13 cellular contexts compared by ENCODE assay signal in genomic region chr16:30474062-30474452, GRCh38. TPM values are rescaled to one million over a fixed set of nuclear protein-coding genes. Genes with fewer than 3 reads are reported as not detected.
A peak's percentile ranks its signal among the peaks of the same experiment; 100 is the strongest.
DNase-seq lines count a peak whose midpoint lies in the region; ATAC-seq, FAIRE-seq and TF ChIP-seq lines count a peak whose summit lies in the region.
"Had no signal": no experiment of that assay in that cellular context is flagged by ENCODE, and none has a peak within 500 bp of the region (broad histone marks: within the 10 kb centered on the region; RNA-seq: fewer than 3 reads in every experiment).

No MANE protein-coding gene starts in this region.

- peaks cover 55% of the 10 kb centered on the region for H3K36me3 Mint-ChIP-seq in activated CD8-positive, alpha-beta T cell treated with anti-CD3 and anti-CD28 coated beads, Interleukin-2, amount 10 ng/mL, durations not matched to agents 7 days and 5 days (ENCODE audit: low read depth)
- peaks cover 16% of the 10 kb centered on the region for H3K36me3 Mint-ChIP-seq in memory B cell

- POLR2A ChIA-PET in HepG2 (lab: Yijun Ruan, JAX) (no interaction called here), HEK293T (lab: Yijun Ruan, JAX) (interaction anchor here (0.8 kb wide), 1 partner anchor 29 kb away, joined by 4 read pairs; the partner anchor contains the start of gene SEPHS2)
- POLR2A ChIA-PET in activated CD8-positive, alpha-beta T cell treated with anti-CD3 and anti-CD28 coated beads, Interleukin-2, amount 10 ng/mL, durations not matched to agents 7 days and 5 days (lab: Charles Lee), result interaction anchor here (0.7 to 7.7 kb wide), 18 partner anchors 9 to 220 kb away, joined by 3 to 206 read pairs (median 5); partner anchors contain the start of genes DCTPP1, SEPHS2, SEPTIN1 and ZNF689

- H3K9me3 Mint-ChIP-seq in activated CD8-positive, alpha-beta T cell treated with anti-CD3 and anti-CD28 coated beads, Interleukin-2, amount 10 ng/mL, durations not matched to agents 7 days and 5 days (ENCODE audit: insufficient read depth), result no peaks in the 10 kb centered on the region
- H3K9me3 Mint-ChIP-seq in memory B cell, result no peaks in the 10 kb centered on the region

- no peak for FAIRE-seq in HepG2 (lab: Jason Lieb, UNC)
- FAIRE-seq: G401.6 had no signal

- peaks cover 68% of the 10 kb centered on the region for H3K4me1 Mint-ChIP-seq in activated CD8-positive, alpha-beta T cell treated with anti-CD3 and anti-CD28 coated beads, Interleukin-2, amount 10 ng/mL, durations not matched to agents 7 days and 5 days (ENCODE audit: low read depth)
- peaks cover 48% of the 10 kb centered on the region for H3K4me1 Mint-ChIP-seq in memory B cell

- 78% methylated on average over 36 of the region's 36 CpGs for WGBS in HepG2 (ENCODE audit: low lambda C conversion rate)
- 71% methylated on average over 18 of the region's 36 CpGs for WGBS in right lobe of liver (ENCODE audit: insufficient coverage, low coverage, low lambda C conversion rate, missing lambda C conversion rate)

- H3K9me3 ChIP-seq in HepG2 (ENCODE audit: low read length) (no peaks in the 10 kb centered on the region), right lobe of liver (no peaks in the 10 kb centered on the region), upper lobe of right lung (no peaks in the 10 kb centered on the region)

- CTCF ChIA-PET in HepG2 (lab: Yijun Ruan, JAX; ENCODE audit: low intra/inter-chr PET ratio, low total read pairs) (no interaction called here), HEK293T (lab: Yijun Ruan, JAX) (no interaction called here)
- CTCF ChIA-PET in activated CD8-positive, alpha-beta T cell treated with anti-CD3 and anti-CD28 coated beads, Interleukin-2, amount 10 ng/mL, durations not matched to agents 7 days and 5 days (lab: Charles Lee), result interaction anchor here (0.6 to 10.5 kb wide), 6 partner anchors 9 to 110 kb away, joined by 3 to 139 read pairs (median 42); partner anchors contain the start of genes DCTPP1 and SEPHS2

- no peak for TF ChIP-seq RAD21 in HepG2 (CRISPR knock-in tag; IDR thresholded peaks at IDR 0.05)

- TF ChIP-seq EP300 in HepG2 (IDR thresholded peaks at IDR 0.05; ENCODE audit: low read depth in 2 of 2, low read length in 2 of 2), result no peak
- TF ChIP-seq EP300 in HepG2 (CRISPR knock-in tag; IDR thresholded peaks at IDR 0.05; ENCODE audit: borderline replicate concordance), result no peak

- H3K4me3 ChIP-seq in HepG2 (replicated peaks in 1 of 3; ENCODE audit: insufficient read depth in 1 of 3, low read depth in 2 of 3, low read length in 3 of 3), result no peak overlapping the region
- H3K4me3 ChIP-seq in right lobe of liver, result peak overlapping the region in 1 of 3 donors; percentile 19
- peak overlapping the region; percentile 45 for H3K4me3 ChIP-seq in upper lobe of right lung

- peak overlapping the region; percentile 98 for H3K4me3 Mint-ChIP-seq in activated CD8-positive, alpha-beta T cell treated with anti-CD3 and anti-CD28 coated beads, Interleukin-2, amount 10 ng/mL, durations not matched to agents 7 days and 5 days
- peak overlapping the region; percentile 93 for H3K4me3 Mint-ChIP-seq in memory B cell

- no peak for TF ChIP-seq POLR2A in HepG2 (IDR thresholded peaks at IDR 0.05; ENCODE audit: insufficient read depth in 1 of 2, low read depth in 2 of 2, low read length in 2 of 2)
- no peak for TF ChIP-seq POLR2A in right lobe of liver (IDR thresholded peaks at IDR 0.05)

- H3K36me3 ChIP-seq in HepG2 (replicated peaks in 1 of 2; ENCODE audit: control insufficient read depth in 1 of 2, insufficient read depth in 2 of 2, low read length in 2 of 2), result no peaks in the 10 kb centered on the region
- H3K36me3 ChIP-seq in right lobe of liver, result no peaks in the 10 kb centered on the region
- H3K36me3 ChIP-seq in upper lobe of right lung, result no peaks in the 10 kb centered on the region

- peak overlapping the region; percentile 95 for H3K27ac Mint-ChIP-seq in activated CD8-positive, alpha-beta T cell treated with anti-CD3 and anti-CD28 coated beads, Interleukin-2, amount 10 ng/mL, durations not matched to agents 7 days and 5 days
- peak overlapping the region; percentile 94 for H3K27ac Mint-ChIP-seq in memory B cell

- H4K20me1 ChIP-seq in HepG2 (ENCODE audit: insufficient read depth, low read length), result no peaks in the 10 kb centered on the region

- TF ChIP-seq CTCF in HepG2 (CRISPR knock-in tag; IDR thresholded peaks at IDR 0.05) (no peak), right lobe of liver (IDR thresholded peaks at IDR 0.05) (no peak), upper lobe of right lung (IDR thresholded peaks at IDR 0.05) (no peak)

- intact Hi-C loops in HepG2 (cut with micrococcal nuclease; ENCODE audit: unreplicated experiment) (no loop called here), right lobe of liver (cut with DNase I) (no loop called here), upper lobe of right lung (cut with DNase I) (no loop called here)

- H3K4me1 ChIP-seq in HepG2 (ENCODE audit: insufficient read depth, low read length) (peaks cover 50% of the 10 kb centered on the region), right lobe of liver (peaks cover 0 to 11% (median 0%) of the 10 kb centered on the region in 4 donors), upper lobe of right lung (peaks cover 7% of the 10 kb centered on the region)

- no peak overlapping the region for H3K9ac ChIP-seq in HepG2 (ENCODE audit: insufficient read depth, low read depth, low read length)

- H3K27me3 Mint-ChIP-seq in activated CD8-positive, alpha-beta T cell treated with anti-CD3 and anti-CD28 coated beads, Interleukin-2, amount 10 ng/mL, durations not matched to agents 7 days and 5 days (ENCODE audit: low read depth), result no peaks in the 10 kb centered on the region
- H3K27me3 Mint-ChIP-seq in memory B cell, result no peaks in the 10 kb centered on the region

- BruUV-seq in HepG2 (replicated peaks; lab: Mats Ljungman, UMichigan), result no TSS peak

- H3K79me2 ChIP-seq in HepG2 (ENCODE audit: insufficient read depth, low read length), result no peaks in the 10 kb centered on the region

- no peak overlapping the region for H2AFZ ChIP-seq in HepG2 (ENCODE audit: low read length)

- H3K27ac ChIP-seq in HepG2 (ENCODE audit: extremely low read length, insufficient read depth, low read length), result no peak overlapping the region
- peak overlapping the region in 1 of 3 donors; percentile 63 for H3K27ac ChIP-seq in right lobe of liver
- peak overlapping the region; percentile 66 for H3K27ac ChIP-seq in upper lobe of right lung

- ATAC-seq in HepG2, result peak; percentile 12; the same call in 1 of the 3 replicates
- ATAC-seq in right lobe of liver, result no peak
- ATAC-seq in activated CD8-positive, alpha-beta T cell treated with anti-CD3 and anti-CD28 coated beads, Interleukin-2, amount 10 ng/mL, durations not matched to agents 7 days and 5 days, result no peak
- no peak for ATAC-seq in memory B cell (ENCODE audit: low read depth)
- ATAC-seq in upper lobe of right lung, result no peak
- ATAC-seq in HG02852 (IDR thresholded peaks at IDR 0.05; ENCODE audit: unreplicated experiment), result no peak

- H3K27me3 ChIP-seq in HepG2 (ENCODE audit: control insufficient read depth in 1 of 2, insufficient read depth in 2 of 2, low read length in 2 of 2) (peaks cover 3 to 18% of the 10 kb centered on the region in 2 experiments; a peak in 3 of 5 replicates), right lobe of liver (no peaks in the 10 kb centered on the region), upper lobe of right lung (peaks cover 9% of the 10 kb centered on the region)

- in situ Hi-C loops in HepG2 (cut with HindIII; ENCODE audit: extremely low pct_ligation_motif_present, low pct_unique_long_range_greater_than_20kb), result no loop called here

- H3K4me2 ChIP-seq in HepG2 (ENCODE audit: low read depth, low read length), result no peak overlapping the region

- DNase-seq in HepG2 (ENCODE audit: low spot score) (no peak), right lobe of liver (no peak), memory B cell (ENCODE audit: low spot score in 2 of 2) (no peak), upper lobe of right lung (no peak), HEK293T (ENCODE audit: extremely low spot score) (no peak), NCI-H2029 treated with DMSO at 0.1 percent for 48 hours (lab: John Stamatoyannopoulos, UW) (no peak)
- DNase-seq in activated CD8-positive, alpha-beta T cell treated with anti-CD3 and anti-CD28 coated beads, Interleukin-2, amount 10 ng/mL, durations not matched to agents 7 days and 5 days, result no peak
- DNase-seq: NCI-H2107, OCI-M1 had no signal

RNA-seq across cellular contexts. Expression of gene ITGAL, which starts 1.5 kb away (rescaled TPM):
- total RNA-seq in HepG2 (2016; rRNA removed; fragmentation: Illumina TruSeq; extraction: Trizol) (0.51 and 0.86 TPM in 2 replicates), right lobe of liver (10 to 100 TPM in 4 of 6 experiments, 1 to 10 TPM in 2; 7.3 to 12.4 (median 10.2) TPM), upper lobe of right lung (62.8 TPM)
- total RNA-seq in HepG2 (2016; cell fraction: cytosol; rRNA removed; fragmentation: Illumina TruSeq; extraction: Trizol; ENCODE audit: low read depth), result not detected in 2 replicates
- 0.64 and 0.87 TPM in 2 replicates for total RNA-seq in HepG2 (2016; cell fraction: insoluble cytoplasmic fraction; rRNA removed; fragmentation: Illumina TruSeq; extraction: Trizol)
- total RNA-seq in HepG2 (2016; cell fraction: membrane; rRNA removed; fragmentation: Illumina TruSeq; extraction: Trizol), result 0.07 and 0.37 TPM in 2 replicates
- 0.25 and 0.41 TPM in 2 replicates for total RNA-seq in HepG2 (2016; cell fraction: nucleus; rRNA removed; fragmentation: Illumina TruSeq; extraction: Trizol)
- 1.2 TPM in 2 replicates for polyA plus RNA-seq in HepG2 (2011; rRNA removed)
- polyA plus RNA-seq in HepG2 (2011; cell fraction: cytosol; rRNA removed), result 0.68 and 0.87 TPM in 2 replicates
- polyA plus RNA-seq in HepG2 (2011; cell fraction: nucleus; rRNA removed), result 2.5 and 3.3 TPM in 2 replicates
- 1.2 and 4.8 TPM in 2 replicates for polyA plus RNA-seq in HepG2 (2012)
- polyA plus RNA-seq in HepG2 (2016; cell fraction: cytosol; fragmentation: Illumina TruSeq; extraction: Trizol; ENCODE audit: low read depth), result not detected in 2 replicates
- polyA plus RNA-seq in HepG2 (2016; cell fraction: insoluble cytoplasmic fraction; fragmentation: Illumina TruSeq; extraction: Trizol; ENCODE audit: low read depth), result 0.24 and 0.47 TPM in 2 replicates
- polyA plus RNA-seq in HepG2 (2016; cell fraction: membrane; fragmentation: Illumina TruSeq; extraction: Trizol; ENCODE audit: low read depth), result 0.11 and 0.35 TPM in 2 replicates
- polyA plus RNA-seq in HepG2 (2016; cell fraction: nucleus; fragmentation: Illumina TruSeq; extraction: Trizol; ENCODE audit: insufficient read depth, low read depth), result 0.37 and 0.96 TPM in 2 replicates
- 0.16 and 1.6 TPM in 2 replicates for polyA minus RNA-seq in HepG2 (2011; rRNA and poly(A)+ RNA removed; ENCODE audit: low replicate concordance)
- polyA minus RNA-seq in HepG2 (2011; cell fraction: cytosol; rRNA and poly(A)+ RNA removed), result 0.40 and 1.1 TPM in 2 replicates
- polyA minus RNA-seq in HepG2 (2011; cell fraction: nucleus; rRNA and poly(A)+ RNA removed), result 1.4 and 3.9 TPM in 2 replicates
- total RNA-seq in activated CD8-positive, alpha-beta T cell treated with anti-CD3 and anti-CD28 coated beads, Interleukin-2, amount 10 ng/mL, durations not matched to agents 7 days and 5 days, result 100 to 1,000 TPM; 458 to 471 TPM
- total RNA-seq: LHCN-M2, osteocyte had no signal

RNA-seq across cellular contexts. Expression of gene SEPHS2, which starts 28.4 kb away (rescaled TPM):
- 20.7 and 56.3 TPM in 2 replicates for total RNA-seq in HepG2 (2016; rRNA removed; fragmentation: Illumina TruSeq; extraction: Trizol)
- total RNA-seq in HepG2 (2016; cell fraction: cytosol; rRNA removed; fragmentation: Illumina TruSeq; extraction: Trizol; ENCODE audit: low read depth), result 5.7 and 7.2 TPM in 2 replicates
- total RNA-seq in HepG2 (2016; cell fraction: insoluble cytoplasmic fraction; rRNA removed; fragmentation: Illumina TruSeq; extraction: Trizol), result 20.6 and 53.3 TPM in 2 replicates
- 32.0 TPM in 2 replicates for total RNA-seq in HepG2 (2016; cell fraction: membrane; rRNA removed; fragmentation: Illumina TruSeq; extraction: Trizol)
- total RNA-seq in HepG2 (2016; cell fraction: nucleus; rRNA removed; fragmentation: Illumina TruSeq; extraction: Trizol), result 20.1 and 22.8 TPM in 2 replicates
- 127 and 128 TPM in 2 replicates for polyA plus RNA-seq in HepG2 (2011; rRNA removed)
- 115 and 145 TPM in 2 replicates for polyA plus RNA-seq in HepG2 (2011; cell fraction: cytosol; rRNA removed)
- 36.6 and 44.5 TPM in 2 replicates for polyA plus RNA-seq in HepG2 (2011; cell fraction: nucleus; rRNA removed)
- polyA plus RNA-seq in HepG2 (2012), result 130 and 170 TPM in 2 replicates
- 14.0 and 14.5 TPM in 2 replicates for polyA plus RNA-seq in HepG2 (2016; cell fraction: cytosol; fragmentation: Illumina TruSeq; extraction: Trizol; ENCODE audit: low read depth)
- 225 and 237 TPM in 2 replicates for polyA plus RNA-seq in HepG2 (2016; cell fraction: insoluble cytoplasmic fraction; fragmentation: Illumina TruSeq; extraction: Trizol; ENCODE audit: low read depth)
- polyA plus RNA-seq in HepG2 (2016; cell fraction: membrane; fragmentation: Illumina TruSeq; extraction: Trizol; ENCODE audit: low read depth), result 54.8 and 58.5 TPM in 2 replicates
- 101 TPM in 2 replicates for polyA plus RNA-seq in HepG2 (2016; cell fraction: nucleus; fragmentation: Illumina TruSeq; extraction: Trizol; ENCODE audit: insufficient read depth, low read depth)
- 28.5 and 84.7 TPM in 2 replicates for polyA minus RNA-seq in HepG2 (2011; rRNA and poly(A)+ RNA removed; ENCODE audit: low replicate concordance)
- polyA minus RNA-seq in HepG2 (2011; cell fraction: cytosol; rRNA and poly(A)+ RNA removed), result 65.0 and 74.5 TPM in 2 replicates
- 38.4 and 44.4 TPM in 2 replicates for polyA minus RNA-seq in HepG2 (2011; cell fraction: nucleus; rRNA and poly(A)+ RNA removed)
- total RNA-seq in right lobe of liver, result 100 to 1,000 TPM; 157 to 228 (median 205) TPM
- total RNA-seq in activated CD8-positive, alpha-beta T cell treated with anti-CD3 and anti-CD28 coated beads, Interleukin-2, amount 10 ng/mL, durations not matched to agents 7 days and 5 days, result 10 to 100 TPM; 64.6 to 68.7 TPM
- total RNA-seq in upper lobe of right lung, result 54.9 TPM

RNA-seq across cellular contexts. Expression of gene DCTPP1, which starts 44.2 kb away (rescaled TPM):
- 74.4 and 105 TPM in 2 replicates for total RNA-seq in HepG2 (2016; rRNA removed; fragmentation: Illumina TruSeq; extraction: Trizol)
- 44.2 and 47.1 TPM in 2 replicates for total RNA-seq in HepG2 (2016; cell fraction: cytosol; rRNA removed; fragmentation: Illumina TruSeq; extraction: Trizol; ENCODE audit: low read depth)
- total RNA-seq in HepG2 (2016; cell fraction: insoluble cytoplasmic fraction; rRNA removed; fragmentation: Illumina TruSeq; extraction: Trizol), result 74.5 and 96.6 TPM in 2 replicates
- total RNA-seq in HepG2 (2016; cell fraction: membrane; rRNA removed; fragmentation: Illumina TruSeq; extraction: Trizol), result 77.2 and 80.8 TPM in 2 replicates
- total RNA-seq in HepG2 (2016; cell fraction: nucleus; rRNA removed; fragmentation: Illumina TruSeq; extraction: Trizol), result 30.8 and 32.7 TPM in 2 replicates
- polyA plus RNA-seq in HepG2 (2011; rRNA removed), result 52.9 and 54.8 TPM in 2 replicates
- polyA plus RNA-seq in HepG2 (2011; cell fraction: cytosol; rRNA removed), result 58.6 and 70.5 TPM in 2 replicates
- polyA plus RNA-seq in HepG2 (2011; cell fraction: nucleus; rRNA removed), result 16.9 and 17.1 TPM in 2 replicates
- polyA plus RNA-seq in HepG2 (2012), result 49.0 and 54.0 TPM in 2 replicates
- polyA plus RNA-seq in HepG2 (2016; cell fraction: cytosol; fragmentation: Illumina TruSeq; extraction: Trizol; ENCODE audit: low read depth), result 63.8 and 69.5 TPM in 2 replicates
- polyA plus RNA-seq in HepG2 (2016; cell fraction: insoluble cytoplasmic fraction; fragmentation: Illumina TruSeq; extraction: Trizol; ENCODE audit: low read depth), result 138 and 146 TPM in 2 replicates
- polyA plus RNA-seq in HepG2 (2016; cell fraction: membrane; fragmentation: Illumina TruSeq; extraction: Trizol; ENCODE audit: low read depth), result 69.5 and 71.6 TPM in 2 replicates
- 49.9 and 56.9 TPM in 2 replicates for polyA plus RNA-seq in HepG2 (2016; cell fraction: nucleus; fragmentation: Illumina TruSeq; extraction: Trizol; ENCODE audit: insufficient read depth, low read depth)
- 36.0 and 50.1 TPM in 2 replicates for polyA minus RNA-seq in HepG2 (2011; rRNA and poly(A)+ RNA removed; ENCODE audit: low replicate concordance)
- 16.2 and 24.3 TPM in 2 replicates for polyA minus RNA-seq in HepG2 (2011; cell fraction: cytosol; rRNA and poly(A)+ RNA removed)
- 5.3 and 7.0 TPM in 2 replicates for polyA minus RNA-seq in HepG2 (2011; cell fraction: nucleus; rRNA and poly(A)+ RNA removed)
- total RNA-seq in right lobe of liver, result 10 to 100 TPM; 10.0 to 17.9 (median 13.9) TPM
- 10 to 100 TPM; 87.3 to 92.8 TPM for total RNA-seq in activated CD8-positive, alpha-beta T cell treated with anti-CD3 and anti-CD28 coated beads, Interleukin-2, amount 10 ng/mL, durations not matched to agents 7 days and 5 days
- total RNA-seq in upper lobe of right lung, result 17.9 TPM

RNA-seq across cellular contexts. Expression of gene ZNF768, which starts 52.3 kb away (rescaled TPM):
- total RNA-seq in HepG2 (2016; rRNA removed; fragmentation: Illumina TruSeq; extraction: Trizol) (26.6 and 34.4 TPM in 2 replicates), right lobe of liver (10 to 100 TPM; 14.7 to 21.2 (median 18.8) TPM), upper lobe of right lung (25.8 TPM)
- total RNA-seq in HepG2 (2016; cell fraction: cytosol; rRNA removed; fragmentation: Illumina TruSeq; extraction: Trizol; ENCODE audit: low read depth), result 6.1 and 6.9 TPM in 2 replicates
- total RNA-seq in HepG2 (2016; cell fraction: insoluble cytoplasmic fraction; rRNA removed; fragmentation: Illumina TruSeq; extraction: Trizol), result 23.0 and 34.5 TPM in 2 replicates
- 19.9 and 22.9 TPM in 2 replicates for total RNA-seq in HepG2 (2016; cell fraction: membrane; rRNA removed; fragmentation: Illumina TruSeq; extraction: Trizol)
- 17.6 and 18.7 TPM in 2 replicates for total RNA-seq in HepG2 (2016; cell fraction: nucleus; rRNA removed; fragmentation: Illumina TruSeq; extraction: Trizol)
- 26.7 and 40.0 TPM in 2 replicates for polyA plus RNA-seq in HepG2 (2011; rRNA removed)
- polyA plus RNA-seq in HepG2 (2011; cell fraction: cytosol; rRNA removed), result 22.2 and 36.8 TPM in 2 replicates
- polyA plus RNA-seq in HepG2 (2011; cell fraction: nucleus; rRNA removed), result 67.1 and 79.3 TPM in 2 replicates
- polyA plus RNA-seq in HepG2 (2012), result 22.9 and 30.0 TPM in 2 replicates
- 6.4 and 7.1 TPM in 2 replicates for polyA plus RNA-seq in HepG2 (2016; cell fraction: cytosol; fragmentation: Illumina TruSeq; extraction: Trizol; ENCODE audit: low read depth)
- 32.0 and 39.1 TPM in 2 replicates for polyA plus RNA-seq in HepG2 (2016; cell fraction: insoluble cytoplasmic fraction; fragmentation: Illumina TruSeq; extraction: Trizol; ENCODE audit: low read depth)
- 19.7 and 20.2 TPM in 2 replicates for polyA plus RNA-seq in HepG2 (2016; cell fraction: membrane; fragmentation: Illumina TruSeq; extraction: Trizol; ENCODE audit: low read depth)
- polyA plus RNA-seq in HepG2 (2016; cell fraction: nucleus; fragmentation: Illumina TruSeq; extraction: Trizol; ENCODE audit: insufficient read depth, low read depth), result 50.4 and 51.1 TPM in 2 replicates
- polyA minus RNA-seq in HepG2 (2011; rRNA and poly(A)+ RNA removed; ENCODE audit: low replicate concordance), result 11.8 and 40.3 TPM in 2 replicates
- 18.5 and 21.5 TPM in 2 replicates for polyA minus RNA-seq in HepG2 (2011; cell fraction: cytosol; rRNA and poly(A)+ RNA removed)
- polyA minus RNA-seq in HepG2 (2011; cell fraction: nucleus; rRNA and poly(A)+ RNA removed), result 7.8 and 8.2 TPM in 2 replicates
- 1 to 10 TPM; 6.7 to 7.0 TPM for total RNA-seq in activated CD8-positive, alpha-beta T cell treated with anti-CD3 and anti-CD28 coated beads, Interleukin-2, amount 10 ng/mL, durations not matched to agents 7 days and 5 days
